Comparison of ENCODE assay signal across 8 cellular contexts in genomic region chr17:38674749-38675615, GRCh38. TPM values are rescaled to one million over a fixed set of nuclear protein-coding genes. Genes with fewer than 3 reads are reported as not detected.
A peak's percentile ranks its signal among the peaks of the same experiment; 100 is the strongest.
DNase-seq lines count a peak whose midpoint lies in the region; ATAC-seq and TF ChIP-seq lines count a peak whose summit lies in the region.

Gene EPOP, minus strand, starts transcription at chr17:38674957. Its CDS starts 462 bp downstream, at chr17:38674495.

- ATAC-seq in HG02610 (IDR thresholded peaks at IDR 0.05; ENCODE audit: unreplicated experiment) (peak; percentile 59), sciatic nerve (peak; percentile 88)

- H3K27ac Mint-ChIP-seq in T-helper 2 cell treated with Interferon-gamma antibody and Interleukin-4, amounts not matched to agents 5 μg/mL and 100 μg/mL, for 36 hours: no peak within 1 kb of the TSS

- no peak for TF ChIP-seq CTCF in GM06990 (IDR thresholded peaks at IDR 0.05; ENCODE audit: insufficient read depth, low read length, poor library complexity, severe bottlenecking)

- peak within 1 kb of the TSS; percentile 71 for H3K4me3 ChIP-seq in GM06990 (replicated peaks; ENCODE audit: low read depth, low read length)

- H3K4me3 Mint-ChIP-seq in T-helper 2 cell treated with Interferon-gamma antibody and Interleukin-4, amounts not matched to agents 5 μg/mL and 100 μg/mL, for 36 hours: peak within 1 kb of the TSS; percentile 70

- DNase-seq in GM06990 (ENCODE audit: extremely low read depth, insufficient read length): peak; percentile 92
- peak; percentile 49 for DNase-seq in NCI-H1694 (lab: John Stamatoyannopoulos, UW)
- DNase-seq in T-helper 2 cell treated with Interferon-gamma antibody and Interleukin-4, amounts not matched to agents 5 μg/mL and 100 μg/mL, for 36 hours (ENCODE audit: low spot score): peak; percentile 92
- DNase-seq in anterior cingulate cortex (lab: John Stamatoyannopoulos, UW): peak in 56 of 58 donors; percentile 61 to 95 (median 83)
- DNase-seq in hippocampal formation (lab: John Stamatoyannopoulos, UW): peak; percentile 64 to 79
- peak; percentile 89 for DNase-seq in sciatic nerve (ENCODE audit: low spot score)
- no peak for DNase-seq in cortex of kidney (lab: John Stamatoyannopoulos, UW)

- H3K27me3 Mint-ChIP-seq in T-helper 2 cell treated with Interferon-gamma antibody and Interleukin-4, amounts not matched to agents 5 μg/mL and 100 μg/mL, for 36 hours (ENCODE audit: low read depth): peaks cover 34% of the 10 kb centered on the region

- intact Hi-C loops in sciatic nerve (cut with DNase I): loop anchor here (5.0 kb wide), 1 partner anchor 57 kb away; the partner anchor contains the start of gene CISD3

- peaks cover 26% of the 10 kb centered on the region for H3K4me1 Mint-ChIP-seq in T-helper 2 cell treated with Interferon-gamma antibody and Interleukin-4, amounts not matched to agents 5 μg/mL and 100 μg/mL, for 36 hours (ENCODE audit: low read depth)

- no peaks in the 10 kb centered on the region for H3K36me3 Mint-ChIP-seq in T-helper 2 cell treated with Interferon-gamma antibody and Interleukin-4, amounts not matched to agents 5 μg/mL and 100 μg/mL, for 36 hours (ENCODE audit: low read depth)

- H3K36me3 ChIP-seq in GM06990 (ENCODE audit: control insufficient read depth, insufficient read depth, low read length): no peaks in the 10 kb centered on the region

- H3K27me3 ChIP-seq in GM06990 (replicated peaks; ENCODE audit: control insufficient read depth, insufficient read depth, low read length): no peaks in the 10 kb centered on the region

- H3K9me3 Mint-ChIP-seq in T-helper 2 cell treated with Interferon-gamma antibody and Interleukin-4, amounts not matched to agents 5 μg/mL and 100 μg/mL, for 36 hours: no peaks in the 10 kb centered on the region

RNA-seq across cellular contexts. Expression of gene EPOP, which starts in this region (rescaled TPM):
- total RNA-seq in sciatic nerve: 1.5 TPM
